In the genomic region with DNA sequence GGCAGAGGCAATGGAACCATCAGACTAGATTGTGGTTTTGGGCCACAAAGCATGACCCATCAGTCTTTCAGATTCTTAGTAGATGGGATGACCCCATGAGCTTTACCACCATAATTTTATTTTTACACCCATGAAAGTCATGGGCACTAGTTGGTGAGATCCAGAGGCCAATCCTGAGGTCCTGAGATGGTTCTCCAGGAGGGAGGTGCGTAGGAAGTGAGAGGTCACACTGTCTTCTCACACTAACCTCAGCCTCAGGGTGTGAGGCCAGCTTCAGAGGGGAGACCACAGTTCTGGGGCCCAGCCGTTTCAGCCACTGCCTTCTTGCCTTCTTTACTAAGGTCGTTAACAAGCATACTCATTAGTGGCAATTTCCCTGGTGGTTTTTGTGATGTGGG, we compare ENCODE assay signal across 9 cellular contexts.
DNase-seq lines count a peak whose midpoint lies in the region; ATAC-seq, FAIRE-seq and TF ChIP-seq lines count a peak whose summit lies in the region.
"Had no signal": no experiment of that assay in that cellular context is flagged by ENCODE, and none has a peak within 500 bp of the region (broad histone marks: within the 10 kb centered on the region; RNA-seq: fewer than 3 reads in every experiment).

No MANE protein-coding gene starts in this region.

- 71 to 75% methylated on average over 1 to 3 of the region's 3 CpGs for WGBS in upper lobe of left lung, 2 donors

- peaks cover 66% of the 10 kb centered on the region for H3K4me1 Mint-ChIP-seq in activated CD8-positive, alpha-beta T cell treated with anti-CD3 and anti-CD28 coated beads for 36 hours (ENCODE audit: low read depth)

- CTCF ChIA-PET in activated CD8-positive, alpha-beta T cell treated with anti-CD3 and anti-CD28 coated beads for 36 hours (lab: Charles Lee), result interaction anchor here (1.1 to 3.8 kb wide), 4 partner anchors 11 to 45 kb away, joined by 3 to 24 read pairs (median 4); no protein-coding TSS in a partner anchor

- TF ChIP-seq POLR2A in H54 (IDR thresholded peaks at IDR 0.05; ENCODE audit: low read depth, low read length), result no peak
- TF ChIP-seq POLR2A in upper lobe of left lung (IDR thresholded peaks at IDR 0.05), result no peak

- ATAC-seq in GM18907 (IDR thresholded peaks at IDR 0.05; ENCODE audit: unreplicated experiment), result peak; percentile 44
- ATAC-seq in HG02973 (IDR thresholded peaks at IDR 0.05; ENCODE audit: unreplicated experiment), result peak; percentile 23
- peak; percentile 13 for ATAC-seq in activated CD8-positive, alpha-beta T cell treated with anti-CD3 and anti-CD28 coated beads for 36 hours
- ATAC-seq in HG02759 (IDR thresholded peaks at IDR 0.05; ENCODE audit: unreplicated experiment), result no peak
- ATAC-seq in upper lobe of left lung (ENCODE audit: low FRiP score in 2 of 2), result no peak

- peak overlapping the region; percentile 73 to 88 (median 83) for H3K4me2 ChIP-seq in BLaER1 treated with 17β-estradiol and CSF1 and Interleukin-3, amounts not matched to agents 10 nM and 100 nM

- no peak for TF ChIP-seq EP300 in upper lobe of left lung (IDR thresholded peaks at IDR 0.05)

- TF ChIP-seq CTCF in activated CD8-positive, alpha-beta T cell treated with anti-CD3 and anti-CD28 coated beads for 36 hours (IDR thresholded peaks at IDR 0.05), result no peak
- TF ChIP-seq CTCF in upper lobe of left lung (IDR thresholded peaks at IDR 0.05), result no peak

- H3K4me3 ChIP-seq in BLaER1 treated with 17β-estradiol and CSF1 and Interleukin-3, amounts not matched to agents 10 nM and 100 nM, result peak overlapping the region in 7 of 10 experiments; percentile 5 to 43 (median 20); a peak in 7 of 20 replicates
- no peak overlapping the region for H3K4me3 ChIP-seq in upper lobe of left lung

- intact Hi-C loops in activated CD8-positive, alpha-beta T cell treated with anti-CD3 and anti-CD28 coated beads for 36 hours (cut with micrococcal nuclease), result loop anchor here (1.0 to 10.0 kb wide), 2 partner anchors 15 to 196 kb away; partner anchors contain the start of gene TNFSF11

- 0 out of 22 replicates have a peak, but pooled peaks cover 0 to 9% (median 0%) of the 10 kb centered on the region in 11 experiments for H3K36me3 ChIP-seq in BLaER1 treated with 17β-estradiol and CSF1 and Interleukin-3, amounts not matched to agents 10 nM and 100 nM
- no peaks in the 10 kb centered on the region for H3K36me3 ChIP-seq in upper lobe of left lung

- FAIRE-seq in H54 (lab: Jason Lieb, UNC), result no peak

- no peaks in the 10 kb centered on the region for H3K27me3 ChIP-seq in BLaER1 treated with 17β-estradiol and CSF1 and Interleukin-3, amounts not matched to agents 10 nM and 100 nM
- H3K27me3 ChIP-seq in upper lobe of left lung, result no peaks in the 10 kb centered on the region

- H3K4me1 ChIP-seq in BLaER1 treated with 17β-estradiol and CSF1 and Interleukin-3, amounts not matched to agents 10 nM and 100 nM, result peaks cover 40 to 63% (median 52%) of the 10 kb centered on the region in 10 experiments
- H3K4me1 ChIP-seq in upper lobe of left lung, result no peaks in the 10 kb centered on the region

- peaks cover 21 to 36% (median 26%) of the 10 kb centered on the region in 11 experiments for H3K9me3 ChIP-seq in BLaER1 treated with 17β-estradiol and CSF1 and Interleukin-3, amounts not matched to agents 10 nM and 100 nM (replicated peaks in 1 of 11)
- H3K9me3 ChIP-seq in upper lobe of left lung, result no peaks in the 10 kb centered on the region

- no peak overlapping the region for H3K4me3 Mint-ChIP-seq in activated CD8-positive, alpha-beta T cell treated with anti-CD3 and anti-CD28 coated beads for 36 hours

- peak overlapping the region; percentile 95 for H3K27ac Mint-ChIP-seq in activated CD8-positive, alpha-beta T cell treated with anti-CD3 and anti-CD28 coated beads for 36 hours

- peaks cover 13% of the 10 kb centered on the region for H3K9me3 Mint-ChIP-seq in activated CD8-positive, alpha-beta T cell treated with anti-CD3 and anti-CD28 coated beads for 36 hours

- H4K20me1 ChIP-seq in BLaER1 treated with 17β-estradiol and CSF1 and Interleukin-3, amounts not matched to agents 10 nM and 100 nM, result no peaks in the 10 kb centered on the region

- DNase-seq in activated CD8-positive, alpha-beta T cell treated with anti-CD3 and anti-CD28 coated beads for 36 hours, result peak; percentile 69
- no peak for DNase-seq in H54 (ENCODE audit: insufficient read length, low spot score)
- DNase-seq in cortex of kidney (lab: John Stamatoyannopoulos, UW), result no peak
- DNase-seq in upper lobe of left lung, result no peak
- DNase-seq: NCI-H1105 had no signal

- POLR2A ChIA-PET in activated CD8-positive, alpha-beta T cell treated with anti-CD3 and anti-CD28 coated beads for 36 hours (lab: Charles Lee), result interaction anchor here (0.9 to 14.1 kb wide), 8 partner anchors 9 to 53 kb away, joined by 3 to 192 read pairs (median 5); no protein-coding TSS in a partner anchor

- no peaks in the 10 kb centered on the region for H3K27me3 Mint-ChIP-seq in activated CD8-positive, alpha-beta T cell treated with anti-CD3 and anti-CD28 coated beads for 36 hours

- H3K27ac ChIP-seq in BLaER1 treated with 17β-estradiol and CSF1 and Interleukin-3, amounts not matched to agents 10 nM and 100 nM, result peak overlapping the region; percentile 57 to 97 (median 87); a peak in 21 of 22 replicates
- H3K27ac ChIP-seq in upper lobe of left lung, result no peak overlapping the region

- peaks cover 1% of the 10 kb centered on the region for H3K36me3 Mint-ChIP-seq in activated CD8-positive, alpha-beta T cell treated with anti-CD3 and anti-CD28 coated beads for 36 hours (ENCODE audit: low read depth)

- peak overlapping the region; percentile 34 to 80 (median 64); a peak in 21 of 22 replicates for H3K9ac ChIP-seq in BLaER1 treated with 17β-estradiol and CSF1 and Interleukin-3, amounts not matched to agents 10 nM and 100 nM

Comparison
In these comparisons a context has a peak if more than half of its experiments do, and no peak if none do; other contexts are left out.
1. H3K27ac ChIP-seq: peak in BLaER1 treated with 17β-estradiol and CSF1 and Interleukin-3, amounts not matched to agents 10 nM and 100 nM (11 of 11); none in upper lobe of left lung (0 of 4).
2. H3K4me3 ChIP-seq: peak in BLaER1 treated with 17β-estradiol and CSF1 and Interleukin-3, amounts not matched to agents 10 nM and 100 nM (7 of 10); none in upper lobe of left lung (0 of 4).
3. ATAC-seq: peak in GM18907 (single experiment), HG02973 (single experiment) and activated CD8-positive, alpha-beta T cell treated with anti-CD3 and anti-CD28 coated beads for 36 hours (single experiment); none in HG02759 (single experiment) and upper lobe of left lung (0 of 2).